8 cellular contexts compared by ENCODE assay signal in the genomic region with DNA sequence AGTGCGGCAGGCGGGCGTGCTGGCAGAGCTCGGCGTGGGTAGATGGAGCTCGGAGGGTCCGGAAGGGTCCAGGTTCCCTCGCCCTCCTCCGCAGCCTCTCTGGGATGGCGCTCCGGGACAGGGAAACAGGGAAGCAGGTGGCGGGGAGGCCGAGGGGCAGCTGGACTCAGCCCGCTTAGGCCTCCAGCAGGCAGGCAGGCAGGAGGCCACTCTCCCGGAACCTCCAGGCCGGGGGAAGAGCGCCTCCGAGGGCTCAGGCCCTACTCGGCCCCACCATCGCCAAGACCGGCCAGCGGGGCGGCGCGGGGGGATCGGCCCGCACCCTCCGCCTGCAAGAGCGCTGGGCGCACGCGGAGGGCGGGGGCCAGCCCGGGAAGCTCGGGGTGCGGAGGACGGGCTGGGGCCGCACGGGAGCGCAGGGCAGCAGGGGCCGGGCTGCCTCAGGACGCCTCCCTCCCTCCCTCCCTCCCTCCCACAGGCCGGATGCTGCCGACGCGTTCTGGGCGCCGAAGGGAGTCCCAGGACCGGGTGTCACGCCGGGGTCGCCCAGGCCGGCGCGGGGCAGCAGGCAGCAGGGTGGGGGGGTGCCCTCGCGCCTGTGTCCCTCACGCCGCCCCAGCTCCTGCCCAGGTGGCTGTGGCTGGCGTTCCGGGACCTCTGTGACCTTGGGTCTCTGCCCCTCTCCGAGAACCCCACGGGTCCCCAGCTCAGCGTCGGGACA. TPM values are rescaled to one million over a fixed set of nuclear protein-coding genes. Genes with fewer than 3 reads are reported as not detected.
DNase-seq lines count a peak whose midpoint lies in the region; ATAC-seq, FAIRE-seq and TF ChIP-seq lines count a peak whose summit lies in the region.

No MANE protein-coding gene starts in this region.

- H3K36me3 ChIP-seq in SK-N-MC (ENCODE audit: insufficient read depth, low read length) (no peaks in the 10 kb centered on the region), H1 (ENCODE audit: control insufficient read depth in 2 of 4, insufficient read depth in 4 of 4, low read length in 3 of 4) (peaks cover 0 to 4% (median 0%) of the 10 kb centered on the region in 4 experiments; a peak in 2 of 8 replicates), uterus (no peaks in the 10 kb centered on the region)

- H3K9me3 ChIP-seq in SK-N-MC (ENCODE audit: low read depth, low read length) (no peaks in the 10 kb centered on the region), H1 (ENCODE audit: insufficient read depth in 2 of 2, low read depth in 1 of 2, low read length in 1 of 2) (no peaks in the 10 kb centered on the region), uterus (no peaks in the 10 kb centered on the region)

- peaks cover 8 to 23% of the 10 kb centered on the region in 2 experiments for H4K20me1 ChIP-seq in H1 (replicated peaks in 1 of 2; ENCODE audit: control insufficient read depth in 1 of 2, insufficient read depth in 2 of 2, low read length in 2 of 2)

- H4K8ac ChIP-seq in H1 (ENCODE audit: extremely low read depth, insufficient read depth, low read length), result peak overlapping the region; percentile 85

- peak overlapping the region; percentile 86 for H3K4me3 ChIP-seq in SK-N-MC
- peak overlapping the region; percentile 58 to 78 (median 66) for H3K4me3 ChIP-seq in H1 (ENCODE audit: extremely low read depth in 1 of 4, insufficient read depth in 2 of 4, low read depth in 3 of 4, low read length in 4 of 4)
- peak overlapping the region; percentile 67 to 69 for H3K4me3 ChIP-seq in uterus

- H2AFZ ChIP-seq in H1 (ENCODE audit: low read length), result no peak overlapping the region

- peak overlapping the region; percentile 17; the same call in 1 of the 2 replicates for H2BK12ac ChIP-seq in H1 (ENCODE audit: low read depth, low read length)

- peaks cover 10% of the 10 kb centered on the region; the same call in 1 of the 2 replicates for H3K23me2 ChIP-seq in H1 (ENCODE audit: low read depth, low read length)

- peak overlapping the region; percentile 76 for H3K9ac ChIP-seq in SK-N-MC (ENCODE audit: insufficient read length)
- peak overlapping the region in 3 of 4 experiments; percentile 55 to 77 (median 58); a peak in 5 of 7 replicates for H3K9ac ChIP-seq in H1 (replicated peaks in 1 of 4; ENCODE audit: extremely low read depth in 1 of 4, low read depth in 3 of 4, low read length in 3 of 4)

- POLR2A ChIA-PET in H1 (lab: Charles Lee; ENCODE audit: partially characterized antibody), result interaction anchor here (0.6 to 16.9 kb wide), 6 partner anchors 10 to 182 kb away, joined by 3 to 207 read pairs (median 4); partner anchors contain the start of genes HNRNPH1, LTC4S and SQSTM1

- H2BK5ac ChIP-seq in H1 (ENCODE audit: low read depth, low read length), result peak overlapping the region; percentile 85; the same call in 1 of the 2 replicates

- H3K79me2 ChIP-seq in H1 (ENCODE audit: control insufficient read depth in 1 of 2, insufficient read depth in 2 of 2, low read length in 2 of 2), result peaks cover 0 to 22% of the 10 kb centered on the region in 2 experiments; a peak in 2 of 4 replicates

- CTCF ChIA-PET in H1 (lab: Charles Lee; ENCODE audit: partially characterized antibody), result interaction anchor here (0.9 to 1.2 kb wide), 3 partner anchors 9 to 32 kb away, joined by 3 to 4 read pairs (median 4); partner anchors contain the start of gene SQSTM1

- no peak for TF ChIP-seq RAD21 in H1 (IDR thresholded peaks at IDR 0.05 in 1 of 2, conservative IDR thresholded peaks at IDR 0.05 in 1 of 2; ENCODE audit: low read depth in 2 of 2, low read length in 2 of 2)

- ATAC-seq in GM18505 (IDR thresholded peaks at IDR 0.05; ENCODE audit: unreplicated experiment), result peak; percentile 23
- peak; percentile 32 for ATAC-seq in HG03066 (IDR thresholded peaks at IDR 0.05; ENCODE audit: low read depth, unreplicated experiment)
- no peak for ATAC-seq in GM19467 (IDR thresholded peaks at IDR 0.05; ENCODE audit: unreplicated experiment)

- 20% methylated on average over 29 of the region's 65 CpGs; no CpG with 5 or more reads in 1 of the 2 experiments for WGBS in H1 (ENCODE audit: extremely low coverage in 1 of 2, insufficient coverage in 1 of 2, insufficient read length in 1 of 2, insufficient replicate concordance in 2 of 2, low coverage in 1 of 2, low lambda C conversion rate in 2 of 2, missing lambda C conversion rate in 1 of 2), 2 experiments

- TF ChIP-seq EP300 in H1 (IDR thresholded peaks at IDR 0.05; ENCODE audit: borderline replicate concordance in 1 of 2, low read depth in 2 of 2, low read length in 2 of 2), result no peak

- peak overlapping the region; percentile 65 for H3K4ac ChIP-seq in H1 (replicated peaks; ENCODE audit: insufficient read length, low read depth, low read length)

- H2BK120ac ChIP-seq in H1 (replicated peaks; ENCODE audit: low read depth, low read length), result no peak overlapping the region

- H3K18ac ChIP-seq in H1 (ENCODE audit: extremely low read depth, low read length), result peak overlapping the region; percentile 60

- peak overlapping the region; percentile 73 for H4K5ac ChIP-seq in H1 (ENCODE audit: insufficient read length, low read depth, low read length)

- peaks cover 11% of the 10 kb centered on the region for H3K79me1 ChIP-seq in H1 (ENCODE audit: low read depth, low read length)

- H3K23ac ChIP-seq in H1 (ENCODE audit: insufficient read length), result no peak overlapping the region

- H4K91ac ChIP-seq in H1 (replicated peaks; ENCODE audit: insufficient read length, low read length), result peak overlapping the region; percentile 84

- H3K56ac ChIP-seq in H1 (replicated peaks; ENCODE audit: insufficient read length, low read depth, low read length), result peak overlapping the region; percentile 30

- no peak for TF ChIP-seq CTCF in H1 (IDR thresholded peaks at IDR 0.05; ENCODE audit: control extremely low read depth in 1 of 3, insufficient read depth in 1 of 3, low read depth in 1 of 3, low read length in 3 of 3)
- peak in 2 of 4 experiments; percentile 3 to 6 for TF ChIP-seq CTCF in uterus (IDR thresholded peaks at IDR 0.05)

- H2BK20ac ChIP-seq in H1 (ENCODE audit: low read length), result no peak overlapping the region

- H3K27me3 ChIP-seq in H1 (replicated peaks in 1 of 4; ENCODE audit: control insufficient read depth in 3 of 4, extremely low read depth in 1 of 4, insufficient read depth in 3 of 4, low read length in 3 of 4), result no peaks in the 10 kb centered on the region
- H3K27me3 ChIP-seq in uterus, result no peaks in the 10 kb centered on the region

- intact Hi-C loops in uterus (cut with DNase I; ENCODE audit: low total_unique reads), result no loop called here

- no peak overlapping the region for H3K14ac ChIP-seq in H1 (ENCODE audit: insufficient read length)

- H3K4me1 ChIP-seq in H1 (replicated peaks in 1 of 4; ENCODE audit: control insufficient read depth in 3 of 4, insufficient read depth in 4 of 4, low read length in 3 of 4) (peaks cover 0 to 32% (median 30%) of the 10 kb centered on the region in 4 experiments; a peak in 6 of 7 replicates), uterus (peaks cover 0 to 6% of the 10 kb centered on the region in 2 donors)

- H3K4me2 ChIP-seq in H1 (ENCODE audit: insufficient read depth in 1 of 2, low read depth in 2 of 2, low read length in 2 of 2), result peak overlapping the region; percentile 75 to 82

- TF ChIP-seq POLR2A in GM18505 (IDR thresholded peaks at IDR 0.05; ENCODE audit: borderline replicate concordance, extremely low read depth, insufficient read depth, insufficient read length), result no peak
- no peak for TF ChIP-seq POLR2A in H1 (IDR thresholded peaks at IDR 0.05; ENCODE audit: control extremely low read depth in 1 of 2, low read depth in 2 of 2, low read length in 2 of 2)
- TF ChIP-seq POLR2A in uterus (IDR thresholded peaks at IDR 0.05), result no peak

- FAIRE-seq in H1 (lab: Jason Lieb, UNC), result no peak

- peak; percentile 68 for DNase-seq in AG08395 (ENCODE audit: low spot score)
- DNase-seq in SK-N-MC (ENCODE audit: low read depth, low spot score), result no peak
- DNase-seq in H1 (ENCODE audit: low read depth in 1 of 2, low spot score in 2 of 2), result no peak
- DNase-seq in mucosa of gallbladder (ENCODE audit: low spot score), result peak; percentile 33
- DNase-seq in uterus, result peak in 1 of 2 donors; percentile 29

- no peak overlapping the region for H2AK5ac ChIP-seq in H1 (ENCODE audit: low read depth, low read length)

- H3K27ac ChIP-seq in SK-N-MC (no peak overlapping the region), H1 (ENCODE audit: low read depth, low read length) (no peak overlapping the region; the same call in 1 of the 2 replicates), uterus (peak overlapping the region; percentile 94)

- no peak overlapping the region; the same call in 1 of the 2 replicates for H2BK15ac ChIP-seq in H1 (ENCODE audit: low read length)

RNA-seq across cellular contexts. Expression of gene MGAT4B, which starts 1.0 kb away (rescaled TPM):
- 112 and 116 TPM in 2 replicates for total RNA-seq in H1 (2021; fragmentation: NEBNext Ultra II Directional; extraction: Animal tissue kit (Norgen Biotek cat#: 25700))
- 128 and 182 TPM in 2 replicates for polyA plus RNA-seq in H1 (2011; rRNA removed)
- 107 TPM for polyA plus RNA-seq in H1 (2011; cell fraction: cytosol; rRNA removed)
- 485 TPM for polyA plus RNA-seq in H1 (2011; cell fraction: nucleus; rRNA removed)
- 120 to 133 TPM (median 129 TPM) in 4 replicates for polyA plus RNA-seq in H1 (2012, experiment 1 of 2)
- 128 TPM for polyA plus RNA-seq in H1 (2012, experiment 2 of 2)
- 81.5 TPM for polyA plus RNA-seq in H1 (2013, experiment 1 of 2)
- polyA plus RNA-seq in H1 (2013, experiment 2 of 2), result 77.1 TPM
- polyA minus RNA-seq in H1 (2011; rRNA and poly(A)+ RNA removed), result 93.9 and 120 TPM in 2 replicates
- polyA minus RNA-seq in H1 (2011; cell fraction: cytosol; rRNA and poly(A)+ RNA removed), result 99.0 TPM
- polyA minus RNA-seq in H1 (2011; cell fraction: nucleus; rRNA and poly(A)+ RNA removed), result 145 TPM
- total RNA-seq in mucosa of gallbladder, result 272 TPM
- total RNA-seq in uterus, result 10 to 100 TPM; 31.8 to 87.4 (median 66.4) TPM

RNA-seq across cellular contexts. Expression of gene LTC4S, which starts 11.9 kb away (rescaled TPM):
- total RNA-seq in H1 (2021; fragmentation: NEBNext Ultra II Directional; extraction: Animal tissue kit (Norgen Biotek cat#: 25700)), result 1.1 and 2.2 TPM in 2 replicates
- polyA plus RNA-seq in H1 (2011; rRNA removed), result 3.7 and 3.8 TPM in 2 replicates
- 0.93 TPM for polyA plus RNA-seq in H1 (2011; cell fraction: cytosol; rRNA removed)
- 5.8 TPM for polyA plus RNA-seq in H1 (2011; cell fraction: nucleus; rRNA removed)
- 0.95 to 2.8 TPM (median 1.9 TPM) in 4 replicates for polyA plus RNA-seq in H1 (2012, experiment 1 of 2)
- 0.91 TPM for polyA plus RNA-seq in H1 (2012, experiment 2 of 2)
- polyA plus RNA-seq in H1 (2013, experiment 1 of 2), result 2.6 TPM
- 2.4 TPM for polyA plus RNA-seq in H1 (2013, experiment 2 of 2)
- not detected in 2 replicates for polyA minus RNA-seq in H1 (2011; rRNA and poly(A)+ RNA removed)
- not detected for polyA minus RNA-seq in H1 (2011; cell fraction: cytosol; rRNA and poly(A)+ RNA removed)
- 2.3 TPM for polyA minus RNA-seq in H1 (2011; cell fraction: nucleus; rRNA and poly(A)+ RNA removed)
- 26.0 TPM for total RNA-seq in mucosa of gallbladder
- 10 to 100 TPM in 2 of 4 donors, 1 to 10 TPM in 1, not detected in 1; 4.1 to 22.9 (median 13.6) TPM for total RNA-seq in uterus

RNA-seq across cellular contexts. Expression of gene SQSTM1, which starts 15.0 kb away (rescaled TPM):
- 98.6 and 110 TPM in 2 replicates for total RNA-seq in H1 (2021; fragmentation: NEBNext Ultra II Directional; extraction: Animal tissue kit (Norgen Biotek cat#: 25700))
- polyA plus RNA-seq in H1 (2011; rRNA removed), result 70.6 and 78.6 TPM in 2 replicates
- 63.7 TPM for polyA plus RNA-seq in H1 (2011; cell fraction: cytosol; rRNA removed)
- 97.6 TPM for polyA plus RNA-seq in H1 (2011; cell fraction: nucleus; rRNA removed)
- 73.2 to 115 TPM (median 98.8 TPM) in 4 replicates for polyA plus RNA-seq in H1 (2012, experiment 1 of 2)
- 98.7 TPM for polyA plus RNA-seq in H1 (2012, experiment 2 of 2)
- polyA plus RNA-seq in H1 (2013, experiment 1 of 2), result 54.2 TPM
- 53.0 TPM for polyA plus RNA-seq in H1 (2013, experiment 2 of 2)
- 39.1 and 39.8 TPM in 2 replicates for polyA minus RNA-seq in H1 (2011; rRNA and poly(A)+ RNA removed)
- 125 TPM for polyA minus RNA-seq in H1 (2011; cell fraction: cytosol; rRNA and poly(A)+ RNA removed)
- 167 TPM for polyA minus RNA-seq in H1 (2011; cell fraction: nucleus; rRNA and poly(A)+ RNA removed)
- total RNA-seq in mucosa of gallbladder (711 TPM), uterus (100 to 1,000 TPM in 3 of 4 donors, 10 to 100 TPM in 1; 94.7 to 874 (median 439) TPM)

RNA-seq across cellular contexts. Expression of gene MRNIP, which starts 52.9 kb away (rescaled TPM):
- total RNA-seq in H1 (2021; fragmentation: NEBNext Ultra II Directional; extraction: Animal tissue kit (Norgen Biotek cat#: 25700)), result 22.2 and 29.6 TPM in 2 replicates
- polyA plus RNA-seq in H1 (2011; rRNA removed), result 29.6 and 42.5 TPM in 2 replicates
- 41.4 TPM for polyA plus RNA-seq in H1 (2011; cell fraction: cytosol; rRNA removed)
- 213 TPM for polyA plus RNA-seq in H1 (2011; cell fraction: nucleus; rRNA removed)
- 28.3 to 30.2 TPM (median 29.2 TPM) in 4 replicates for polyA plus RNA-seq in H1 (2012, experiment 1 of 2)
- 10.6 TPM for polyA plus RNA-seq in H1 (2012, experiment 2 of 2)
- polyA plus RNA-seq in H1 (2013, experiment 1 of 2), result 27.2 TPM
- polyA plus RNA-seq in H1 (2013, experiment 2 of 2), result 24.3 TPM
- polyA minus RNA-seq in H1 (2011; rRNA and poly(A)+ RNA removed), result 21.4 and 22.4 TPM in 2 replicates
- 10.3 TPM for polyA minus RNA-seq in H1 (2011; cell fraction: cytosol; rRNA and poly(A)+ RNA removed)
- 30.9 TPM for polyA minus RNA-seq in H1 (2011; cell fraction: nucleus; rRNA and poly(A)+ RNA removed)
- total RNA-seq in mucosa of gallbladder, result 38.6 TPM
- total RNA-seq in uterus, result 100 to 1,000 TPM in 1 of 4 donors, 10 to 100 TPM in 3; 16.8 to 138 (median 61.6) TPM

Comparison
In these comparisons a context has a peak if more than half of its experiments do, and no peak if none do; other contexts are left out.
1. DNase-seq: peak in AG08395 (single experiment) and mucosa of gallbladder (single experiment); none in SK-N-MC (single experiment) and H1 (0 of 2).
2. H3K27ac ChIP-seq: peak in uterus (2 of 2); none in SK-N-MC (single experiment) and H1 (single experiment).
3. Peak in every context shown above with its lines, with median percentiles within 50 percentile points of each other: H3K4me3 ChIP-seq.